In genomic region chr17:57243171-57243622, GRCh38 we compare ENCODE assay signal across 1 cellular context.
TF ChIP-seq lines count a peak whose summit lies in the region.

No MANE protein-coding gene starts in this region.

TF ChIP-seq in HepG2, 621 proteins besides CTCF, POLR2A, EP300 and RAD21 (continued from another document and continues in another):
- no peak for TF ChIP-seq NFAT5 (CRISPR knock-in tag; IDR thresholded peaks at IDR 0.05)
- peak; percentile 97 for TF ChIP-seq ZNF567 (CRISPR knock-in tag; IDR thresholded peaks at IDR 0.05; ENCODE audit: borderline replicate concordance)
- TF ChIP-seq, protein P1, sequence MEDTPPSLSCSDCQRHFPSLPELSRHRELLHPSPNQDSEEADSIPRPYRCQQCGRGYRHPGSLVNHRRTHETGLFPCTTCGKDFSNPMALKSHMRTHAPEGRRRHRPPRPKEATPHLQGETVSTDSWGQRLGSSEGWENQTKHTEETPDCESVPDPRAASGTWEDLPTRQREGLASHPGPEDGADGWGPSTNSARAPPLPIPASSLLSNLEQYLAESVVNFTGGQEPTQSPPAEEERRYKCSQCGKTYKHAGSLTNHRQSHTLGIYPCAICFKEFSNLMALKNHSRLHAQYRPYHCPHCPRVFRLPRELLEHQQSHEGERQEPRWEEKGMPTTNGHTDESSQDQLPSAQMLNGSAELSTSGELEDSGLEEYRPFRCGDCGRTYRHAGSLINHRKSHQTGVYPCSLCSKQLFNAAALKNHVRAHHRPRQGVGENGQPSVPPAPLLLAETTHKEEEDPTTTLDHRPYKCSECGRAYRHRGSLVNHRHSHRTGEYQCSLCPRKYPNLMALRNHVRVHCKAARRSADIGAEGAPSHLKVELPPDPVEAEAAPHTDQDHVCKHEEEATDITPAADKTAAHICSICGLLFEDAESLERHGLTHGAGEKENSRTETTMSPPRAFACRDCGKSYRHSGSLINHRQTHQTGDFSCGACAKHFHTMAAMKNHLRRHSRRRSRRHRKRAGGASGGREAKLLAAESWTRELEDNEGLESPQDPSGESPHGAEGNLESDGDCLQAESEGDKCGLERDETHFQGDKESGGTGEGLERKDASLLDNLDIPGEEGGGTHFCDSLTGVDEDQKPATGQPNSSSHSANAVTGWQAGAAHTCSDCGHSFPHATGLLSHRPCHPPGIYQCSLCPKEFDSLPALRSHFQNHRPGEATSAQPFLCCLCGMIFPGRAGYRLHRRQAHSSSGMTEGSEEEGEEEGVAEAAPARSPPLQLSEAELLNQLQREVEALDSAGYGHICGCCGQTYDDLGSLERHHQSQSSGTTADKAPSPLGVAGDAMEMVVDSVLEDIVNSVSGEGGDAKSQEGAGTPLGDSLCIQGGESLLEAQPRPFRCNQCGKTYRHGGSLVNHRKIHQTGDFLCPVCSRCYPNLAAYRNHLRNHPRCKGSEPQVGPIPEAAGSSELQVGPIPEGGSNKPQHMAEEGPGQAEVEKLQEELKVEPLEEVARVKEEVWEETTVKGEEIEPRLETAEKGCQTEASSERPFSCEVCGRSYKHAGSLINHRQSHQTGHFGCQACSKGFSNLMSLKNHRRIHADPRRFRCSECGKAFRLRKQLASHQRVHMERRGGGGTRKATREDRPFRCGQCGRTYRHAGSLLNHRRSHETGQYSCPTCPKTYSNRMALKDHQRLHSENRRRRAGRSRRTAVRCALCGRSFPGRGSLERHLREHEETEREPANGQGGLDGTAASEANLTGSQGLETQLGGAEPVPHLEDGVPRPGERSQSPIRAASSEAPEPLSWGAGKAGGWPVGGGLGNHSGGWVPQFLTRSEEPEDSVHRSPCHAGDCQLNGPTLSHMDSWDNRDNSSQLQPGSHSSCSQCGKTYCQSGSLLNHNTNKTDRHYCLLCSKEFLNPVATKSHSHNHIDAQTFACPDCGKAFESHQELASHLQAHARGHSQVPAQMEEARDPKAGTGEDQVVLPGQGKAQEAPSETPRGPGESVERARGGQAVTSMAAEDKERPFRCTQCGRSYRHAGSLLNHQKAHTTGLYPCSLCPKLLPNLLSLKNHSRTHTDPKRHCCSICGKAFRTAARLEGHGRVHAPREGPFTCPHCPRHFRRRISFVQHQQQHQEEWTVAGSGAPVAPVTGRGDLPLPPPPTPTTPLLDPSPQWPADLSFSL (CRISPR knock-in tag; IDR thresholded peaks at IDR 0.05), result no peak
- no peak for TF ChIP-seq ZNF605 (CRISPR knock-in tag; IDR thresholded peaks at IDR 0.05)
- TF ChIP-seq ZNF232 (CRISPR knock-in tag; IDR thresholded peaks at IDR 0.05; ENCODE audit: borderline replicate concordance), result peak; percentile 54; the same call in 1 of the 2 replicates
- TF ChIP-seq ZNF687 (CRISPR knock-in tag; IDR thresholded peaks at IDR 0.05), result 0 out of 2 replicates have a peak, but pooled peaks have one; percentile 13
- no peak for TF ChIP-seq ZNF10 (CRISPR knock-in tag; IDR thresholded peaks at IDR 0.05; ENCODE audit: borderline replicate concordance, low read depth)
- TF ChIP-seq RFXAP (CRISPR knock-in tag; IDR thresholded peaks at IDR 0.05; ENCODE audit: borderline replicate concordance), result 0 out of 2 replicates have a peak, but pooled peaks have one; percentile 54
- TF ChIP-seq DR1 (CRISPR knock-in tag; IDR thresholded peaks at IDR 0.05), result no peak
- TF ChIP-seq HES4 (CRISPR knock-in tag; IDR thresholded peaks at IDR 0.05; ENCODE audit: borderline replicate concordance), result no peak
- TF ChIP-seq SKI (IDR thresholded peaks at IDR 0.05; ENCODE audit: partially characterized antibody), result no peak
- no peak for TF ChIP-seq SMAD9 (CRISPR knock-in tag; IDR thresholded peaks at IDR 0.05)
- no peak for TF ChIP-seq RBM22 (optimal IDR thresholded peaks at IDR 0.05; ENCODE audit: low read length)
- TF ChIP-seq, protein P2, sequence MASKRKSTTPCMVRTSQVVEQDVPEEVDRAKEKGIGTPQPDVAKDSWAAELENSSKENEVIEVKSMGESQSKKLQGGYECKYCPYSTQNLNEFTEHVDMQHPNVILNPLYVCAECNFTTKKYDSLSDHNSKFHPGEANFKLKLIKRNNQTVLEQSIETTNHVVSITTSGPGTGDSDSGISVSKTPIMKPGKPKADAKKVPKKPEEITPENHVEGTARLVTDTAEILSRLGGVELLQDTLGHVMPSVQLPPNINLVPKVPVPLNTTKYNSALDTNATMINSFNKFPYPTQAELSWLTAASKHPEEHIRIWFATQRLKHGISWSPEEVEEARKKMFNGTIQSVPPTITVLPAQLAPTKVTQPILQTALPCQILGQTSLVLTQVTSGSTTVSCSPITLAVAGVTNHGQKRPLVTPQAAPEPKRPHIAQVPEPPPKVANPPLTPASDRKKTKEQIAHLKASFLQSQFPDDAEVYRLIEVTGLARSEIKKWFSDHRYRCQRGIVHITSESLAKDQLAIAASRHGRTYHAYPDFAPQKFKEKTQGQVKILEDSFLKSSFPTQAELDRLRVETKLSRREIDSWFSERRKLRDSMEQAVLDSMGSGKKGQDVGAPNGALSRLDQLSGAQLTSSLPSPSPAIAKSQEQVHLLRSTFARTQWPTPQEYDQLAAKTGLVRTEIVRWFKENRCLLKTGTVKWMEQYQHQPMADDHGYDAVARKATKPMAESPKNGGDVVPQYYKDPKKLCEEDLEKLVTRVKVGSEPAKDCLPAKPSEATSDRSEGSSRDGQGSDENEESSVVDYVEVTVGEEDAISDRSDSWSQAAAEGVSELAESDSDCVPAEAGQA (IDR thresholded peaks at IDR 0.05; ENCODE audit: low read depth), result no peak
- TF ChIP-seq, protein P2 (CRISPR knock-in tag; IDR thresholded peaks at IDR 0.05; ENCODE audit: borderline replicate concordance), result no peak
- 0 out of 2 replicates have a peak, but pooled peaks have one; percentile 19 for TF ChIP-seq ZNF430 (CRISPR knock-in tag; IDR thresholded peaks at IDR 0.05)
- TF ChIP-seq ZNF44 (CRISPR knock-in tag; IDR thresholded peaks at IDR 0.05), result no peak
- TF ChIP-seq, protein P3, sequence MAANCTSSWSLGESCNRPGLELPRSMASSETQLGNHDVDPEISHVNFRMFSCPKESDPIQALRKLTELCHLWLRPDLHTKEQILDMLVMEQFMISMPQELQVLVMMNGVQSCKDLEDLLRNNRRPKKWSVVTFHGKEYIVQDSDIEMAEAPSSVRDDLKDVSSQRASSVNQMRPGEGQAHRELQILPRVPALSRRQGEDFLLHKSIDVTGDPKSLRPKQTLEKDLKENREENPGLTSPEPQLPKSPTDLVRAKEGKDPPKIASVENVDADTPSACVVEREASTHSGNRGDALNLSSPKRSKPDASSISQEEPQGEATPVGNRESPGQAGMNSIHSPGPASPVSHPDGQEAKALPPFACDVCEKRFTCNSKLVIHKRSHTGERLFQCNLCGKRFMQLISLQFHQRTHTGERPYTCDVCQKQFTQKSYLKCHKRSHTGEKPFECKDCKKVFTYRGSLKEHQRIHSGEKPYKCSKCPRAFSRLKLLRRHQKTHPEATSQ (CRISPR knock-in tag; IDR thresholded peaks at IDR 0.05; ENCODE audit: borderline replicate concordance), result peak; percentile 74; the same call in 1 of the 2 replicates
- TF ChIP-seq SOX5 (CRISPR knock-in tag; IDR thresholded peaks at IDR 0.05; ENCODE audit: borderline replicate concordance), result peak; percentile 47; the same call in 1 of the 2 replicates
- no peak for TF ChIP-seq CHCHD3 (CRISPR knock-in tag; IDR thresholded peaks at IDR 0.05)
- no peak for TF ChIP-seq ZNF562 (CRISPR knock-in tag; IDR thresholded peaks at IDR 0.05; ENCODE audit: borderline replicate concordance)
- TF ChIP-seq FOXJ3 (CRISPR knock-in tag; IDR thresholded peaks at IDR 0.05; ENCODE audit: borderline replicate concordance), result no peak; the same call in 1 of the 2 replicates
- TF ChIP-seq ZNF691 (CRISPR knock-in tag; IDR thresholded peaks at IDR 0.05; ENCODE audit: borderline replicate concordance, low read depth), result peak; percentile 70; the same call in 1 of the 2 replicates
- TF ChIP-seq ZNF850 (CRISPR knock-in tag; conservative IDR thresholded peaks at IDR 0.05), result no peak
- TF ChIP-seq ZNF160 (CRISPR knock-in tag; IDR thresholded peaks at IDR 0.05), result no peak
- no peak for TF ChIP-seq KLF15 (CRISPR knock-in tag; IDR thresholded peaks at IDR 0.05; ENCODE audit: borderline replicate concordance)
- no peak for TF ChIP-seq HIC2 (CRISPR knock-in tag; IDR thresholded peaks at IDR 0.05; ENCODE audit: low read depth)
